Comparison of ENCODE assay signal across 13 cellular contexts in the genomic region with DNA sequence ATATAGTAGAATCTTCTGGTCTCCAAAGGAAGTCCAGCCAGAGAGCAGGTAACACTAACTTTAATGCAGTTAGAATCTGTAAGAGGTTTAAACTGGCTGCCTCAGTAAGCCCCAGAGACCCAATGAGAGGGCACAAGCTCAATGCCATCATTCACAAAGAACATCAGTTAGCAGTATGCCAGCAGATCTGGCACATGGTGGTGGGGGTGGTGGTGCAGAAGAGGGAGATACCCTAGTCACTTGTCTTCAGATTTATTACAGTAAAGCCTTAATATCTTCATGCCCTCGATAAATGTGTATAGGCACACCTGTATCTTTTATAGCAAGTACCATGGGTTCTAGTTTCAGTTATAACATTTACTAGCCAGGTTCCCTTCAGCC.
A peak's percentile ranks its signal among the peaks of the same experiment; 100 is the strongest.
DNase-seq lines count a peak whose midpoint lies in the region; ATAC-seq, FAIRE-seq and TF ChIP-seq lines count a peak whose summit lies in the region.
"Had no signal": no experiment of that assay in that cellular context is flagged by ENCODE, and none has a peak within 500 bp of the region (broad histone marks: within the 10 kb centered on the region; RNA-seq: fewer than 3 reads in every experiment).

No MANE protein-coding gene starts in this region.

- no peak overlapping the region for H3K9ac ChIP-seq in mammary epithelial cell (ENCODE audit: insufficient read depth, low read length)

- no peak for FAIRE-seq in GM12891 (lab: Jason Lieb, UNC)
- FAIRE-seq: A549, D721Med had no signal

- H3K27me3 ChIP-seq in mammary epithelial cell (ENCODE audit: insufficient read depth, low read length) = no peaks in the 10 kb centered on the region
- H3K27me3 ChIP-seq in right atrium auricular region = no peaks in the 10 kb centered on the region
- H3K27me3 ChIP-seq in psoas muscle (ENCODE audit: insufficient read depth in 3 of 3, low read length in 2 of 3) = no peaks in the 10 kb centered on the region
- no peaks in the 10 kb centered on the region for H3K27me3 ChIP-seq in CD8-positive, alpha-beta memory T cell (ENCODE audit: insufficient read depth, low read length, poor library complexity, severe bottlenecking)
- H3K27me3 ChIP-seq: brain microvascular endothelial cell had no signal

- H3K36me3 ChIP-seq in mammary epithelial cell (ENCODE audit: insufficient read depth, low read length) (no peaks in the 10 kb centered on the region), right atrium auricular region (no peaks in the 10 kb centered on the region), psoas muscle (ENCODE audit: insufficient read depth in 1 of 2, low read depth in 1 of 2) (no peaks in the 10 kb centered on the region)
- no peaks in the 10 kb centered on the region for H3K36me3 ChIP-seq in CD8-positive, alpha-beta memory T cell (ENCODE audit: insufficient read depth, low read length)
- H3K36me3 ChIP-seq: brain microvascular endothelial cell had no signal

- no peaks in the 10 kb centered on the region for H3K9me3 Mint-ChIP-seq in MCF 10A (ENCODE audit: unreplicated experiment)
- H3K9me3 Mint-ChIP-seq in CD8-positive, alpha-beta memory T cell = no peaks in the 10 kb centered on the region
- H3K9me3 Mint-ChIP-seq: activated T-helper 17 cell treated with anti-CD3 and anti-CD28 coated beads, Interleukin-2, amount 50 U/mL, for 72 hours had no signal

- no TSS peak for BruUV-seq in MCF 10A (replicated peaks; lab: Mats Ljungman, UMichigan)
- no TSS peak for BruUV-seq in mammary epithelial cell (replicated peaks; lab: Mats Ljungman, UMichigan)

- no peak overlapping the region for H3K4me3 Mint-ChIP-seq in MCF 10A (ENCODE audit: unreplicated experiment)
- no peak overlapping the region for H3K4me3 Mint-ChIP-seq in CD8-positive, alpha-beta memory T cell
- H3K4me3 Mint-ChIP-seq: activated T-helper 17 cell treated with anti-CD3 and anti-CD28 coated beads, Interleukin-2, amount 50 U/mL, for 72 hours had no signal

- TF ChIP-seq CTCF in MCF 10A (IDR thresholded peaks at IDR 0.05; ENCODE audit: unreplicated experiment) (no peak), mammary epithelial cell (conservative IDR thresholded peaks at IDR 0.05 in 1 of 2, IDR thresholded peaks at IDR 0.05 in 1 of 2; ENCODE audit: extremely low read depth in 1 of 2, insufficient read depth in 1 of 2, low read depth in 1 of 2, low read length in 2 of 2) (no peak), right atrium auricular region (IDR thresholded peaks at IDR 0.05) (no peak), psoas muscle (IDR thresholded peaks at IDR 0.05) (no peak)

- H3K4me3 ChIP-seq in mammary epithelial cell (replicated peaks in 1 of 3; ENCODE audit: insufficient read depth in 1 of 3, low read depth in 2 of 3, low read length in 3 of 3) = no peak overlapping the region
- no peak overlapping the region for H3K4me3 ChIP-seq in right atrium auricular region
- H3K4me3 ChIP-seq in psoas muscle = peak overlapping the region; percentile 12
- H3K4me3 ChIP-seq in CD8-positive, alpha-beta memory T cell (ENCODE audit: low read length) = no peak overlapping the region
- H3K4me3 ChIP-seq: A549 had no signal

- no peaks in the 10 kb centered on the region for H4K20me1 ChIP-seq in mammary epithelial cell (ENCODE audit: insufficient read depth, low read length)

- POLR2A ChIA-PET in MCF 10A (lab: Yijun Ruan, JAX) = interaction anchor here (1.2 to 1.4 kb wide), 3 partner anchors 29 to 49 kb away, joined by 3 to 8 read pairs (median 4); no protein-coding TSS in a partner anchor
- POLR2A ChIA-PET in CD8-positive, alpha-beta memory T cell (lab: Charles Lee) = no interaction called here

- H3K36me3 Mint-ChIP-seq in MCF 10A (ENCODE audit: insufficient read depth, unreplicated experiment) = no peaks in the 10 kb centered on the region
- no peaks in the 10 kb centered on the region for H3K36me3 Mint-ChIP-seq in CD8-positive, alpha-beta memory T cell

- H3K4me1 ChIP-seq in mammary epithelial cell (ENCODE audit: insufficient read depth, low read length) (peaks cover 8% of the 10 kb centered on the region), right atrium auricular region (peaks cover 0 to 87% of the 10 kb centered on the region in 2 donors), psoas muscle (peaks cover 92% of the 10 kb centered on the region)
- H3K4me1 ChIP-seq in CD8-positive, alpha-beta memory T cell (ENCODE audit: insufficient read depth, low read length) = no peaks in the 10 kb centered on the region
- H3K4me1 ChIP-seq: A549 had no signal

- DNase-seq in MCF 10A (ENCODE audit: unreplicated experiment) = no peak
- no peak for DNase-seq in mammary epithelial cell
- DNase-seq in right atrium auricular region (ENCODE audit: low spot score) = no peak
- DNase-seq in psoas muscle = no peak
- DNase-seq in D341Med (ENCODE audit: low spot score) = no peak
- no peak for DNase-seq in CD8-positive, alpha-beta memory T cell
- DNase-seq in NCI-H1930 (lab: John Stamatoyannopoulos, UW) = no peak
- no peak for DNase-seq in GM12891 (ENCODE audit: insufficient read length, low spot score)
- DNase-seq: brain microvascular endothelial cell, KG1 had no signal

- no peaks in the 10 kb centered on the region for H3K79me2 ChIP-seq in mammary epithelial cell (ENCODE audit: insufficient read depth, low read length)

- CTCF ChIA-PET in MCF 10A (lab: Yijun Ruan, JAX) (interaction anchor here (0.6 to 2.1 kb wide), 9 partner anchors 19 to 219 kb away, joined by 3 to 7 read pairs (median 3); a partner anchor contains a TSS), mammary epithelial cell (lab: Charles Lee; ENCODE audit: low non-redundant PET) (no interaction called here)
- CTCF ChIA-PET in CD8-positive, alpha-beta memory T cell (lab: Charles Lee) = no interaction called here

- no CpG with 5 or more reads among the region's 1 CpG for WGBS in mammary epithelial cell (ENCODE audit: low coverage, missing lambda C conversion rate)
- 24 to 31% (median 29%) methylated on average over 1 of the region's 1 CpG for WGBS in psoas muscle, 3 donors

- ATAC-seq in psoas muscle = peak in 1 of 4 donors; percentile 17
- ATAC-seq: A549; activated T-helper 17 cell treated with anti-CD3 and anti-CD28 coated beads, Interleukin-2, amount 50 U/mL, for 72 hours had no signal

- intact Hi-C loops in MCF 10A (cut with micrococcal nuclease) (no loop called here), mammary epithelial cell (cut with micrococcal nuclease) (no loop called here), psoas muscle (cut with DNase I) (loop anchor here in 1 of 2 donors (5.0 kb wide), 1 partner anchor 37 kb away; no protein-coding TSS in a partner anchor)

- no peak for TF ChIP-seq POLR2A in GM12891 (IDR thresholded peaks at IDR 0.05; ENCODE audit: low read depth, low read length)

- no peak overlapping the region for H3K4me2 ChIP-seq in mammary epithelial cell (ENCODE audit: insufficient read depth, low read depth, low read length)
- H3K4me2 ChIP-seq: A549 had no signal

- no peaks in the 10 kb centered on the region for H3K27me3 Mint-ChIP-seq in MCF 10A (ENCODE audit: insufficient read depth, unreplicated experiment)
- peaks cover 2 to 8% of the 10 kb centered on the region in 2 donors for H3K27me3 Mint-ChIP-seq in CD8-positive, alpha-beta memory T cell
- H3K27me3 Mint-ChIP-seq: activated T-helper 17 cell treated with anti-CD3 and anti-CD28 coated beads, Interleukin-2, amount 50 U/mL, for 72 hours had no signal

- H3K9me3 ChIP-seq in mammary epithelial cell (replicated peaks; ENCODE audit: insufficient read depth, low read length) (no peaks in the 10 kb centered on the region), right atrium auricular region (no peaks in the 10 kb centered on the region), psoas muscle (no peaks in the 10 kb centered on the region)
- no peaks in the 10 kb centered on the region for H3K9me3 ChIP-seq in CD8-positive, alpha-beta memory T cell (ENCODE audit: low read length)
- H3K9me3 ChIP-seq: A549 had no signal

- H2AFZ ChIP-seq in mammary epithelial cell (ENCODE audit: low read depth, low read length) = no peak overlapping the region

- H3K27ac ChIP-seq in mammary epithelial cell (ENCODE audit: insufficient read depth, low read depth, low read length) (no peak overlapping the region), right atrium auricular region (peak overlapping the region; percentile 90 to 99), psoas muscle (peak overlapping the region; percentile 96)
- no peak overlapping the region for H3K27ac ChIP-seq in CD8-positive, alpha-beta memory T cell (ENCODE audit: low read depth, low read length)
- H3K27ac ChIP-seq: A549, brain microvascular endothelial cell had no signal

- H3K27ac Mint-ChIP-seq in MCF 10A (ENCODE audit: low read depth, unreplicated experiment) = peak overlapping the region; percentile 90
- H3K27ac Mint-ChIP-seq in CD8-positive, alpha-beta memory T cell = no peak overlapping the region
- H3K27ac Mint-ChIP-seq: activated T-helper 17 cell treated with anti-CD3 and anti-CD28 coated beads, Interleukin-2, amount 50 U/mL, for 72 hours had no signal

- in situ Hi-C loops in mammary epithelial cell (cut with MboI; ENCODE audit: low sequenced_read_pairs in 2 of 2) = no loop called here

- dilution Hi-C loops in mammary epithelial cell (cut with HindIII; ENCODE audit: low sequenced_read_pairs) = no loop called here

- peaks cover 35% of the 10 kb centered on the region for H3K4me1 Mint-ChIP-seq in MCF 10A (ENCODE audit: insufficient read depth, unreplicated experiment)
- no peaks in the 10 kb centered on the region for H3K4me1 Mint-ChIP-seq in CD8-positive, alpha-beta memory T cell
- H3K4me1 Mint-ChIP-seq: activated T-helper 17 cell treated with anti-CD3 and anti-CD28 coated beads, Interleukin-2, amount 50 U/mL, for 72 hours had no signal

TF ChIP-seq in GM12891, 5 proteins besides CTCF, POLR2A, EP300 and RAD21:
- TF ChIP-seq SPI1 (IDR thresholded peaks at IDR 0.05; ENCODE audit: low read depth, low read length) (no peak), POU2F2 (IDR thresholded peaks at IDR 0.05; ENCODE audit: low read depth, low read length) (no peak), PAX5 (IDR thresholded peaks at IDR 0.05; ENCODE audit: insufficient read depth, low read length, severe bottlenecking) (no peak), TAF1 (IDR thresholded peaks at IDR 0.05; ENCODE audit: low read depth, low read length) (no peak), POLR2AphosphoS5 (IDR thresholded peaks at IDR 0.05; ENCODE audit: low read depth, low read length) (no peak)

Comparison
In these comparisons a context has a peak if more than half of its experiments do, and no peak if none do; other contexts are left out.
1. H3K27ac ChIP-seq: peak in right atrium auricular region (2 of 2) and psoas muscle (single experiment); none in mammary epithelial cell (single experiment) and CD8-positive, alpha-beta memory T cell (single experiment).